17 cellular contexts compared by ENCODE assay signal in genomic region chr9:87816041-87816440, GRCh38.
DNase-seq lines count a peak whose midpoint lies in the region; ATAC-seq and TF ChIP-seq lines count a peak whose summit lies in the region.
"Had no signal": no experiment of that assay in that cellular context is flagged by ENCODE, and none has a peak within 500 bp of the region (broad histone marks: within the 10 kb centered on the region; RNA-seq: fewer than 3 reads in every experiment).

No MANE protein-coding gene starts in this region.

- no peaks in the 10 kb centered on the region for H3K36me3 ChIP-seq in sigmoid colon
- H3K36me3 ChIP-seq: spleen, upper lobe of right lung had no signal

- 2 to 15% methylated on average over 2 of the region's 2 CpGs for WGBS in sigmoid colon, 2 donors

- H3K27ac ChIP-seq in sigmoid colon = no peak overlapping the region
- H3K27ac ChIP-seq: spleen, upper lobe of right lung had no signal

- no peaks in the 10 kb centered on the region for H3K36me3 Mint-ChIP-seq in activated T-cell treated with anti-CD3 and anti-CD28 coated beads, Interleukin-2, amount 50 U/mL, for 72 hours (ENCODE audit: insufficient read depth in 2 of 2)
- H3K36me3 Mint-ChIP-seq: naive thymus-derived CD8-positive, alpha-beta T cell had no signal

- no peaks in the 10 kb centered on the region for H3K27me3 ChIP-seq in sigmoid colon
- H3K27me3 ChIP-seq: spleen, upper lobe of right lung had no signal

- H3K4me3 ChIP-seq in fibroblast of pulmonary artery (replicated peaks; ENCODE audit: low read depth, low read length) (no peak overlapping the region), sigmoid colon (no peak overlapping the region)
- H3K4me3 ChIP-seq: spleen, upper lobe of right lung had no signal

- DNase-seq in activated T-cell treated with anti-CD3 and anti-CD28 coated beads, Interleukin-2, amount 50 U/mL, for 72 hours = no peak
- no peak for DNase-seq in activated T-cell treated with anti-CD3 and anti-CD28 coated beads for 4 hours
- peak; percentile 27 for DNase-seq in RPMI7951 (ENCODE audit: low read depth)
- DNase-seq in fibroblast of pulmonary artery (ENCODE audit: low read depth) = peak; percentile 65
- peak; percentile 52 for DNase-seq in superior temporal gyrus (ENCODE audit: extremely low spot score)
- no peak for DNase-seq in sigmoid colon
- DNase-seq: activated CD4-positive, alpha-beta T cell treated with anti-CD3 and anti-CD28 coated beads, Interleukin-2, amount 50 U/mL, for 1 hour; caudate nucleus; DND-41; HFFc6; naive thymus-derived CD8-positive, alpha-beta T cell; NCI-H524 treated with DMSO at 0.1 percent for 48 hours; spleen; upper lobe of right lung had no signal

- no peaks in the 10 kb centered on the region for H3K9me3 ChIP-seq in sigmoid colon
- H3K9me3 ChIP-seq: upper lobe of right lung had no signal

- no peak overlapping the region for H3K4me3 Mint-ChIP-seq in activated T-cell treated with anti-CD3 and anti-CD28 coated beads, Interleukin-2, amount 50 U/mL, for 72 hours
- H3K4me3 Mint-ChIP-seq: HFFc6; naive thymus-derived CD8-positive, alpha-beta T cell had no signal

- H3K27me3 Mint-ChIP-seq in activated T-cell treated with anti-CD3 and anti-CD28 coated beads, Interleukin-2, amount 50 U/mL, for 72 hours (ENCODE audit: low read depth) = peaks cover 32% of the 10 kb centered on the region

- no peaks in the 10 kb centered on the region for H3K9me3 Mint-ChIP-seq in activated T-cell treated with anti-CD3 and anti-CD28 coated beads, Interleukin-2, amount 50 U/mL, for 72 hours
- H3K9me3 Mint-ChIP-seq: HFFc6 had no signal

- no peak for TF ChIP-seq POLR2A in sigmoid colon (IDR thresholded peaks at IDR 0.05)

- peaks cover 0 to 8% (median 0%) of the 10 kb centered on the region in 4 donors for H3K4me1 ChIP-seq in sigmoid colon
- H3K4me1 ChIP-seq: upper lobe of right lung had no signal

- peak overlapping the region; percentile 51 for H3K27ac Mint-ChIP-seq in activated T-cell treated with anti-CD3 and anti-CD28 coated beads, Interleukin-2, amount 50 U/mL, for 72 hours
- H3K27ac Mint-ChIP-seq: HFFc6; naive thymus-derived CD8-positive, alpha-beta T cell had no signal

- TF ChIP-seq EP300 in sigmoid colon (IDR thresholded peaks at IDR 0.05) = no peak

- intact Hi-C loops in sigmoid colon (cut with DNase I) = no loop called here

- TF ChIP-seq CTCF in fibroblast of pulmonary artery (IDR thresholded peaks at IDR 0.05; ENCODE audit: low read length, missing control alignments) (no peak), sigmoid colon (IDR thresholded peaks at IDR 0.05) (no peak)

- peaks cover 24% of the 10 kb centered on the region for H3K4me1 Mint-ChIP-seq in activated T-cell treated with anti-CD3 and anti-CD28 coated beads, Interleukin-2, amount 50 U/mL, for 72 hours (ENCODE audit: low read depth)
- H3K4me1 Mint-ChIP-seq: naive thymus-derived CD8-positive, alpha-beta T cell had no signal

- ATAC-seq in activated T-cell treated with anti-CD3 and anti-CD28 coated beads, Interleukin-2, amount 50 U/mL, for 72 hours (replicated peaks in 1 of 2) = no peak
- ATAC-seq in HG02678 (IDR thresholded peaks at IDR 0.05; ENCODE audit: unreplicated experiment) (no peak), GM21529 (IDR thresholded peaks at IDR 0.05; ENCODE audit: unreplicated experiment) (no peak)
- ATAC-seq: esophagus mucosa; naive thymus-derived CD8-positive, alpha-beta T cell; upper lobe of right lung had no signal

Comparison
In these comparisons a context has a peak if more than half of its experiments do, and no peak if none do; other contexts are left out.
1. DNase-seq: peak in RPMI7951 (single experiment), fibroblast of pulmonary artery (single experiment) and superior temporal gyrus (single experiment); none in activated T-cell treated with anti-CD3 and anti-CD28 coated beads, Interleukin-2, amount 50 U/mL, for 72 hours (0 of 2), activated T-cell treated with anti-CD3 and anti-CD28 coated beads for 4 hours (single experiment) and sigmoid colon (single experiment).